ENCODE assay signal across 8 cellular contexts in the genomic region with DNA sequence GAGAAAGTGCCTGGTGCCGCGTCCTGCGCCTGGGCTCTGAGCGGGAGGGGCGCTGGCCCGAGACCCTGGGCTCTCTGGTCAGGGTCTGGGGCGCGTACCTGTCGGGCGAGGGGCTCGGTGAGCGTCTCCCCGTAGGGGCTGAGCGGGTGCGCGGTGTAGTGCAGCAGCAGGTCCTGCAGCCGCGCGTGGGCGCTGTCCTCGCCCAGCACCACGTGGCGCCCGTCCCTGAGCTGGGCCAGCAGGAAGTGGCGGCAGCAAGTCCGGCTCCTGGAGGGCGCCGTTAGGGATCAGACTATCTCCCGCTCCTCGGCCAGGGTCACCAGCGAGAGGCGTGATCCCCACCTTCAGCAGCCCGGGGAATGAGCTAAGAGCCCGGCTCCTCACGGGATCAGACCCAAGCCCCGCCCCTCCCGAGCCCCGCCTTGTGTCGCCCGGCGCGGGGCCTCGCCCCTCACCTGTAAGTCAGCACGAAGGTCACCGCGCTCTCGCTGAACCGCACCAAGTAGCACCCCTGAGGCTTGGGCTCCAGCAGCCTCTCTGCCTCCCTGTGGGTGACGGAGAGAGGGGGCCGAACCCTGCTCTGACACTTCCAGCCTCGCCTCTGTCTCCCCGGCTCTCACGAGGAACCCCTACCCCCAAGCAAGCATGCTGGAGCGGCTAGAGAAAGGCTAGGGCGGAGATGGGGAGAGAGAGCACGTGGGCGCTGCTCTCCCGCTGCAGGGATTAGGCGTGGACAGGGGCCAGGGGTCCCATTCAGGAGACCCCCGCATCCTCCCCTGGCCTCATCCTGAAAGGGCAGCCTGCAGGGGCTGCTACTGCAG. TPM values are rescaled to one million over a fixed set of nuclear protein-coding genes. Genes with fewer than 3 reads are reported as not detected.
A peak's percentile ranks its signal among the peaks of the same experiment; 100 is the strongest.
DNase-seq lines count a peak whose midpoint lies in the region; ATAC-seq and TF ChIP-seq lines count a peak whose summit lies in the region.

No MANE protein-coding gene starts in this region.

- peak overlapping the region; percentile 17 for H3K4me3 ChIP-seq in GM12864 (ENCODE audit: low read depth, low read length)

- TF ChIP-seq CTCF in GM12864 (IDR thresholded peaks at IDR 0.05; ENCODE audit: low read depth, low read length, missing control alignments) = peak; percentile 61

- no peaks in the 10 kb centered on the region for H3K27me3 Mint-ChIP-seq in activated CD4-positive, alpha-beta memory T cell treated with anti-CD3 and anti-CD28 coated beads for 36 hours
- H3K27me3 Mint-ChIP-seq in memory B cell = peaks cover 3% of the 10 kb centered on the region

- peak overlapping the region; percentile 99 for H3K27ac Mint-ChIP-seq in activated CD4-positive, alpha-beta memory T cell treated with anti-CD3 and anti-CD28 coated beads for 36 hours
- no peak overlapping the region for H3K27ac Mint-ChIP-seq in memory B cell

- POLR2A ChIA-PET in activated CD4-positive, alpha-beta memory T cell treated with anti-CD3 and anti-CD28 coated beads for 36 hours (lab: Charles Lee) = interaction anchor here (0.9 to 3.7 kb wide), 6 partner anchors 9 to 62 kb away, joined by 3 to 14 read pairs (median 5); a partner anchor contains a TSS

- peaks cover 75% of the 10 kb centered on the region for H3K36me3 Mint-ChIP-seq in activated CD4-positive, alpha-beta memory T cell treated with anti-CD3 and anti-CD28 coated beads for 36 hours
- no peaks in the 10 kb centered on the region for H3K36me3 Mint-ChIP-seq in memory B cell

- DNase-seq in GM12864 (ENCODE audit: low read depth) (no peak), NCI-H1092 (lab: John Stamatoyannopoulos, UW) (peak; percentile 51), memory B cell (ENCODE audit: low spot score in 2 of 2) (peak; percentile 35 to 66)
- peak; percentile 81 for DNase-seq in activated CD4-positive, alpha-beta memory T cell treated with anti-CD3 and anti-CD28 coated beads for 36 hours
- peak; percentile 71 for DNase-seq in effector CD4-positive, alpha-beta T cell
- DNase-seq in stimulated activated CD8-positive, alpha-beta memory T cell treated with anti-CD3 and anti-CD28 coated beads, Interleukin-12 subunit alpha, Interleukin-12 subunit beta, amount 100 ng/mL, for 1 hour (ENCODE audit: low read depth) = peak; percentile 56

- H3K4me3 Mint-ChIP-seq in activated CD4-positive, alpha-beta memory T cell treated with anti-CD3 and anti-CD28 coated beads for 36 hours = peak overlapping the region; percentile 96
- H3K4me3 Mint-ChIP-seq in memory B cell = peak overlapping the region; percentile 85

- CTCF ChIA-PET in activated CD4-positive, alpha-beta memory T cell treated with anti-CD3 and anti-CD28 coated beads for 36 hours (lab: Charles Lee) = interaction anchor here (0.7 to 8.6 kb wide), 16 partner anchors 13 to 243 kb away, joined by 3 to 80 read pairs (median 4); a partner anchor contains a TSS

- ATAC-seq in memory B cell (ENCODE audit: low read depth) = peak; percentile 55
- ATAC-seq in HG03520 (IDR thresholded peaks at IDR 0.05; ENCODE audit: unreplicated experiment) = no peak
- ATAC-seq in HG02870 (IDR thresholded peaks at IDR 0.05; ENCODE audit: unreplicated experiment) = no peak

- no peaks in the 10 kb centered on the region for H3K9me3 Mint-ChIP-seq in activated CD4-positive, alpha-beta memory T cell treated with anti-CD3 and anti-CD28 coated beads for 36 hours
- H3K9me3 Mint-ChIP-seq in memory B cell = no peaks in the 10 kb centered on the region

- peaks cover 59% of the 10 kb centered on the region for H3K4me1 Mint-ChIP-seq in activated CD4-positive, alpha-beta memory T cell treated with anti-CD3 and anti-CD28 coated beads for 36 hours (ENCODE audit: low read depth)
- peaks cover 17% of the 10 kb centered on the region for H3K4me1 Mint-ChIP-seq in memory B cell

- intact Hi-C loops in activated CD4-positive, alpha-beta memory T cell treated with anti-CD3 and anti-CD28 coated beads for 36 hours (cut with micrococcal nuclease) = no loop called here

RNA-seq across cellular contexts. Expression of a gene that starts 2.7 kb away (rescaled TPM):
- total RNA-seq in activated CD4-positive, alpha-beta memory T cell treated with anti-CD3 and anti-CD28 coated beads for 36 hours = 100 to 1,000 TPM; 280 to 294 TPM

RNA-seq across cellular contexts. Expression of a gene that starts 45.0 kb away (rescaled TPM):
- total RNA-seq in activated CD4-positive, alpha-beta memory T cell treated with anti-CD3 and anti-CD28 coated beads for 36 hours = under 1 TPM; 0.05 to 0.14 TPM

RNA-seq across cellular contexts. Expression of a gene that starts 46.6 kb away (rescaled TPM):
- 10 to 100 TPM; 58.6 to 67.2 TPM for total RNA-seq in activated CD4-positive, alpha-beta memory T cell treated with anti-CD3 and anti-CD28 coated beads for 36 hours

RNA-seq across cellular contexts. Expression of a gene that starts 46.7 kb away (rescaled TPM):
- total RNA-seq in activated CD4-positive, alpha-beta memory T cell treated with anti-CD3 and anti-CD28 coated beads for 36 hours = 1 to 10 TPM; 6.4 to 6.7 TPM
